Comparison of ENCODE assay signal across 1 cellular context in the genomic region with DNA sequence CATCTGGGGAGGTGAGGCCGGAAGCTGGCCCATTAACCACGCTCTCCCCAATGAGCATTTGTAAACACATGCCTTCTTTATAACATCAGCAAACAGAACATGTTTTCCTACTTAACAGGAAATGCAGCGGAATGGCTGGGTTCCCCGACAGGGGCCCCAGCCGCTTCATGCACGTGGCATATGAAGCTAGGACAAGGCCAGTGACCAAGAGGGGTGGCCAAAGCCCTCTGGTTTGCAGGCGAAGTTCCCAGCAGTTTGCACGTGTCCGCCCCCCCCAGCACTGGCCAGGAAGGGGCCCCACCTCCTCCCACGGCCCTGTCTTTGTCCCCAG.
TF ChIP-seq lines count a peak whose summit lies in the region.

No MANE protein-coding gene starts in this region.

TF ChIP-seq in HepG2, 621 proteins besides CTCF, POLR2A, EP300 and RAD21 (continued from another document and continues in another):
- peak; percentile 42; the same call in 1 of the 2 replicates for TF ChIP-seq ZNF33B (CRISPR knock-in tag; IDR thresholded peaks at IDR 0.05)
- TF ChIP-seq TP53 (CRISPR knock-in tag; conservative IDR thresholded peaks at IDR 0.05), result no peak
- TF ChIP-seq ZFP41 (CRISPR knock-in tag; IDR thresholded peaks at IDR 0.05; ENCODE audit: borderline replicate concordance), result 0 out of 2 replicates have a peak, but pooled peaks have one; percentile 38
- peak; percentile 73; the same call in 1 of the 2 replicates for TF ChIP-seq REXO4 (CRISPR knock-in tag; IDR thresholded peaks at IDR 0.05; ENCODE audit: borderline replicate concordance)
- peak in 1 of 2 experiments; percentile 29; a peak in 2 of 4 replicates for TF ChIP-seq NR2F1 (CRISPR knock-in tag; IDR thresholded peaks at IDR 0.05)
- peak; percentile 66 for TF ChIP-seq HDAC1 (CRISPR knock-in tag; IDR thresholded peaks at IDR 0.05)
- TF ChIP-seq CHD4 (IDR thresholded peaks at IDR 0.05; ENCODE audit: borderline replicate concordance, low read length), result no peak
- TF ChIP-seq, protein P1, sequence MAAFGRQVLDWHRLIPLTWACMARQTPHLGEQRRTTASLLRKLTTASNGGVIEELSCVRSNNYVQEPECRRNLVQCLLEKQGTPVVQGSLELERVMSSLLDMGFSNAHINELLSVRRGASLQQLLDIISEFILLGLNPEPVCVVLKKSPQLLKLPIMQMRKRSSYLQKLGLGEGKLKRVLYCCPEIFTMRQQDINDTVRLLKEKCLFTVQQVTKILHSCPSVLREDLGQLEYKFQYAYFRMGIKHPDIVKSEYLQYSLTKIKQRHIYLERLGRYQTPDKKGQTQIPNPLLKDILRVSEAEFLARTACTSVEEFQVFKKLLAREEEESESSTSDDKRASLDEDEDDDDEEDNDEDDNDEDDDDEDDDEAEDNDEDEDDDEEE (CRISPR knock-in tag; IDR thresholded peaks at IDR 0.05), result 0 out of 2 replicates have a peak, but pooled peaks have one; percentile 42
- no peak for TF ChIP-seq YY1 (IDR thresholded peaks at IDR 0.05; ENCODE audit: insufficient read depth, insufficient replicate concordance, low read depth, low read length)
- TF ChIP-seq ZHX2 (IDR thresholded peaks at IDR 0.05; ENCODE audit: low read depth), result no peak
- TF ChIP-seq ZHX2 (CRISPR knock-in tag; IDR thresholded peaks at IDR 0.05; ENCODE audit: borderline replicate concordance), result no peak
- TF ChIP-seq IRF2 (CRISPR knock-in tag; IDR thresholded peaks at IDR 0.05), result peak; percentile 83; the same call in 1 of the 2 replicates
- TF ChIP-seq GRHL1 (CRISPR knock-in tag; conservative IDR thresholded peaks at IDR 0.05), result no peak
- TF ChIP-seq GPBP1L1 (CRISPR knock-in tag; IDR thresholded peaks at IDR 0.05), result no peak
- TF ChIP-seq ZNF556 (CRISPR knock-in tag; IDR thresholded peaks at IDR 0.05; ENCODE audit: borderline replicate concordance), result peak; percentile 60; the same call in 1 of the 2 replicates
- peak; percentile 97 for TF ChIP-seq SALL1 (CRISPR knock-in tag; IDR thresholded peaks at IDR 0.05)
- peak; percentile 37; the same call in 1 of the 2 replicates for TF ChIP-seq SP4 (CRISPR knock-in tag; IDR thresholded peaks at IDR 0.05)
- no peak for TF ChIP-seq MTA1 (CRISPR knock-in tag; IDR thresholded peaks at IDR 0.05; ENCODE audit: borderline replicate concordance)
- no peak for TF ChIP-seq CAMTA2 (CRISPR knock-in tag; IDR thresholded peaks at IDR 0.05; ENCODE audit: borderline replicate concordance)
- TF ChIP-seq CENPX (CRISPR knock-in tag; IDR thresholded peaks at IDR 0.05), result no peak
- no peak for TF ChIP-seq ATF7 (IDR thresholded peaks at IDR 0.05)
- TF ChIP-seq ATF7 (CRISPR knock-in tag; IDR thresholded peaks at IDR 0.05), result no peak
- peak; percentile 91 for TF ChIP-seq RXRB (CRISPR knock-in tag; IDR thresholded peaks at IDR 0.05; ENCODE audit: borderline replicate concordance)
- peak; percentile 57; the same call in 1 of the 2 replicates for TF ChIP-seq MXD4 (CRISPR knock-in tag; IDR thresholded peaks at IDR 0.05)
- peak; percentile 83; the same call in 1 of the 2 replicates for TF ChIP-seq HOXA5 (CRISPR knock-in tag; IDR thresholded peaks at IDR 0.05)
- TF ChIP-seq MATR3 (CRISPR knock-in tag; IDR thresholded peaks at IDR 0.05), result no peak
- 0 out of 2 replicates have a peak, but pooled peaks have one; percentile 52 for TF ChIP-seq NR1H2 (CRISPR knock-in tag; IDR thresholded peaks at IDR 0.05; ENCODE audit: borderline replicate concordance, low read depth)
- no peak for TF ChIP-seq EHMT2 (IDR thresholded peaks at IDR 0.05; ENCODE audit: borderline replicate concordance, low read depth, low read length)
- TF ChIP-seq MTF2 (CRISPR knock-in tag; IDR thresholded peaks at IDR 0.05; ENCODE audit: borderline replicate concordance), result no peak
- peak; percentile 40; the same call in 1 of the 2 replicates for TF ChIP-seq SMYD3 (CRISPR knock-in tag; IDR thresholded peaks at IDR 0.05)
- no peak for TF ChIP-seq ATRX (CRISPR knock-in tag; IDR thresholded peaks at IDR 0.05; ENCODE audit: borderline replicate concordance)
- TF ChIP-seq NFIB (CRISPR knock-in tag; IDR thresholded peaks at IDR 0.05; ENCODE audit: borderline replicate concordance), result no peak
- no peak; the same call in 1 of the 2 replicates for TF ChIP-seq MIER2 (CRISPR knock-in tag; IDR thresholded peaks at IDR 0.05)
- TF ChIP-seq GATAD1 (CRISPR knock-in tag; IDR thresholded peaks at IDR 0.05), result peak; percentile 39; the same call in 1 of the 2 replicates
- TF ChIP-seq, protein P2, sequence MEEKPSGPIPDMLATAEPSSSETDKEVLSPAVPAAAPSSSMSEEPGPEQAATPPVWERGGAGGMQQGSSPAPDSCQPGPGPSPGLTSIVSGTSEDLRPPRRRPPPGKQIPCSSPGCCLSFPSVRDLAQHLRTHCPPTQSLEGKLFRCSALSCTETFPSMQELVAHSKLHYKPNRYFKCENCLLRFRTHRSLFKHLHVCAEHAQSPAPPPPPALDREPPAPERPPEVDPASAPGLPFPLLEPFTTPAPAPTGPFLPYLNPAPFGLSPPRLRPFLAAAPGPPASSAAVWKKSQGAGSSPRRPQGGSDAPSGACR (CRISPR knock-in tag; IDR thresholded peaks at IDR 0.05), result no peak
- TF ChIP-seq POLR2AphosphoS5 (IDR thresholded peaks at IDR 0.05; ENCODE audit: low read depth, low read length), result no peak
- no peak for TF ChIP-seq U2AF1 (optimal IDR thresholded peaks at IDR 0.05; ENCODE audit: low read depth, low read length)
- TF ChIP-seq, protein P3, sequence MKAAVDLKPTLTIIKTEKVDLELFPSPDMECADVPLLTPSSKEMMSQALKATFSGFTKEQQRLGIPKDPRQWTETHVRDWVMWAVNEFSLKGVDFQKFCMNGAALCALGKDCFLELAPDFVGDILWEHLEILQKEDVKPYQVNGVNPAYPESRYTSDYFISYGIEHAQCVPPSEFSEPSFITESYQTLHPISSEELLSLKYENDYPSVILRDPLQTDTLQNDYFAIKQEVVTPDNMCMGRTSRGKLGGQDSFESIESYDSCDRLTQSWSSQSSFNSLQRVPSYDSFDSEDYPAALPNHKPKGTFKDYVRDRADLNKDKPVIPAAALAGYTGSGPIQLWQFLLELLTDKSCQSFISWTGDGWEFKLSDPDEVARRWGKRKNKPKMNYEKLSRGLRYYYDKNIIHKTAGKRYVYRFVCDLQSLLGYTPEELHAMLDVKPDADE (CRISPR knock-in tag; IDR thresholded peaks at IDR 0.05), result 0 out of 2 replicates have a peak, but pooled peaks have one; percentile 4
- no peak for TF ChIP-seq ZNF407 (CRISPR knock-in tag; IDR thresholded peaks at IDR 0.05; ENCODE audit: not compliant biosample characterization)
- TF ChIP-seq SIX1 (CRISPR knock-in tag; IDR thresholded peaks at IDR 0.05; ENCODE audit: borderline replicate concordance), result no peak
- peak; percentile 94 for TF ChIP-seq FOXC1 (CRISPR knock-in tag; IDR thresholded peaks at IDR 0.05; ENCODE audit: borderline replicate concordance)
